Comparison of ENCODE assay signal across 11 cellular contexts in the genomic region with DNA sequence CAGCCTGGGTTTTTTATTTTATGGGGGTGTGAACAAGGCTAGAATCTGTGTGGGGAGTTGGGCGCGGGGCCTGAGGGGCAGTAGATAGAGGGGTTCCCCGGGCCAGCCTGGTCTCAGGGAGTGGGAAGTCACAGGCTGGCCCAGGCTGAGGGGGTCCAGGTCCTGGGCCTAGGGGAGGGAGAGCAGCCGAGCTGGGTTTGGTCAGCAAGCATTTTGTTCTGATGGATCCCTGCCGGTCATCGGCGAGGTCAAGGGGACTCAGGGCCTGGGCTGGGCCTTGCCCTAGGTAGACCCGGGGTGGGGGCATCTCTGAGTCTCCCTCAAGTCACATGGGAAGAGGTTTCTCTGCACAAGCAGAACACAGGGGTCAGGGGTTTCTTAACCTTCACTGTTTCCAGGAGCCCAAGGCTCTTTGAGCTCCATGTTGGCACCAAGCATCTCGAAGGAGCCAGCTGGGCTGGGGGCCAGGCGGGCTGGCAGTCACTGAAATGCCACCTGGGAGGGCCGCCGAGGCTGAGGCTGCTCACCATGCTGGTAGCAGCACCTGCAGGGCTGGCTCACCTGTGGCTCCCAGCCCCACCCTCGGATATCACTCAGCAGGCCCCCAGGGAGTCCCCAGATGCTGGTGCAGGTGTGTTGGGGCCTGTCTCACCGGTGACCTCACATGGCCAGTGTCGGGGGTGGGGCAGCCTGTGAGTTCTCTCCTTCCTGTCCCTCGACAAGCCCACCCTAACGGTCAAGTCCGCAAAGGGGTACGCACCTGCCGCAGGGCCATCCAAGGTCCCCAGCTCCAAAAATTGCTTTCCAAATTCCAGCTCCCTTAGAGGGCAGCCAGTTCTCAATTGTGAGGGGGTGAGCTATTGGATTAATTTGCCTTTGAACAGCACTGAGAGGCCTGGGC.
DNase-seq lines count a peak whose midpoint lies in the region; ATAC-seq and TF ChIP-seq lines count a peak whose summit lies in the region.
"Had no signal": no experiment of that assay in that cellular context is flagged by ENCODE, and none has a peak within 500 bp of the region (broad histone marks: within the 10 kb centered on the region; RNA-seq: fewer than 3 reads in every experiment).

No MANE protein-coding gene starts in this region.

- ATAC-seq in RWPE2 (ENCODE audit: low read depth), result peak; percentile 18
- ATAC-seq in central memory CD8-positive, alpha-beta T cell (replicated peaks; ENCODE audit: extremely low read depth, poor library complexity, severe bottlenecking), result no peak
- no peak for ATAC-seq in GM18873 (IDR thresholded peaks at IDR 0.05; ENCODE audit: low FRiP score, unreplicated experiment)
- no peak for ATAC-seq in HG03139 (IDR thresholded peaks at IDR 0.05; ENCODE audit: unreplicated experiment)
- ATAC-seq: lower lobe of right lung had no signal

- H3K9me3 ChIP-seq in BLaER1 treated with 17β-estradiol and CSF1 and Interleukin-3, amounts not matched to agents 10 nM and 100 nM (replicated peaks in 1 of 11), result no peaks in the 10 kb centered on the region
- H3K9me3 ChIP-seq in DOHH2 (ENCODE audit: control insufficient read depth, insufficient read depth, low read length), result no peaks in the 10 kb centered on the region
- no peaks in the 10 kb centered on the region for H3K9me3 ChIP-seq in RWPE2 (ENCODE audit: severe bottlenecking)
- H3K9me3 ChIP-seq in tibial artery, result no peaks in the 10 kb centered on the region
- H3K9me3 ChIP-seq: lower lobe of right lung, SJSA1 had no signal

- peaks cover 43% of the 10 kb centered on the region for H3K36me3 Mint-ChIP-seq in central memory CD8-positive, alpha-beta T cell (ENCODE audit: insufficient read depth)

- H3K9me3 Mint-ChIP-seq in central memory CD8-positive, alpha-beta T cell, result no peaks in the 10 kb centered on the region

- H3K4me3 ChIP-seq in BLaER1 treated with 17β-estradiol and CSF1 and Interleukin-3, amounts not matched to agents 10 nM and 100 nM, result no peak overlapping the region
- H3K4me3 ChIP-seq in DOHH2 (ENCODE audit: low read length) (no peak overlapping the region), RWPE2 (ENCODE audit: severe bottlenecking) (no peak overlapping the region), tibial artery (no peak overlapping the region)
- H3K4me3 ChIP-seq: lower lobe of right lung, SJSA1 had no signal

- H3K79me2 ChIP-seq in DOHH2 (ENCODE audit: control insufficient read depth, low read length), result no peaks in the 10 kb centered on the region

- H4K20me1 ChIP-seq in BLaER1 treated with 17β-estradiol and CSF1 and Interleukin-3, amounts not matched to agents 10 nM and 100 nM, result peaks cover 25 to 72% (median 54%) of the 10 kb centered on the region in 11 experiments; a peak in 21 of 22 replicates
- H4K20me1 ChIP-seq in DOHH2 (ENCODE audit: control insufficient read depth, insufficient read depth, low read depth, low read length), result no peaks in the 10 kb centered on the region

- H3K9ac ChIP-seq in BLaER1 treated with 17β-estradiol and CSF1 and Interleukin-3, amounts not matched to agents 10 nM and 100 nM, result peak overlapping the region in 6 of 11 experiments; percentile 46 to 64 (median 59); a peak in 8 of 22 replicates

- H3K27ac ChIP-seq in BLaER1 treated with 17β-estradiol and CSF1 and Interleukin-3, amounts not matched to agents 10 nM and 100 nM, result peak overlapping the region in 5 of 11 experiments; percentile 35 to 60 (median 43); a peak in 7 of 22 replicates
- H3K27ac ChIP-seq in DOHH2 (ENCODE audit: low read depth, low read length) (peak overlapping the region; percentile 11; the same call in 1 of the 2 replicates), RWPE2 (ENCODE audit: poor library complexity, severe bottlenecking) (peak overlapping the region; percentile 65), tibial artery (no peak overlapping the region)
- H3K27ac ChIP-seq: lower lobe of right lung, SJSA1 had no signal

- no peaks in the 10 kb centered on the region for H3K9me2 ChIP-seq in DOHH2 (replicated peaks; ENCODE audit: control insufficient read depth, low read length)

- H3K27ac Mint-ChIP-seq in central memory CD8-positive, alpha-beta T cell (ENCODE audit: low read depth), result no peak overlapping the region

- intact Hi-C loops in tibial artery (cut with DNase I; ENCODE audit: low total_unique reads), result no loop called here

- H3K27me3 ChIP-seq in BLaER1 treated with 17β-estradiol and CSF1 and Interleukin-3, amounts not matched to agents 10 nM and 100 nM, result peaks cover 0 to 55% (median 0%) of the 10 kb centered on the region in 11 experiments; a peak in 8 of 22 replicates
- H3K27me3 ChIP-seq in DOHH2 (ENCODE audit: control insufficient read depth, low read length) (no peaks in the 10 kb centered on the region), RWPE2 (ENCODE audit: insufficient read depth, poor library complexity, severe bottlenecking) (no peaks in the 10 kb centered on the region), tibial artery (peaks cover 0 to 34% of the 10 kb centered on the region in 2 donors)
- H3K27me3 ChIP-seq: SJSA1 had no signal

- peaks cover 27 to 44% (median 36%) of the 10 kb centered on the region in 11 experiments for H3K36me3 ChIP-seq in BLaER1 treated with 17β-estradiol and CSF1 and Interleukin-3, amounts not matched to agents 10 nM and 100 nM
- H3K36me3 ChIP-seq in DOHH2 (ENCODE audit: control insufficient read depth, low read length) (peaks cover 38% of the 10 kb centered on the region), RWPE2 (ENCODE audit: low read depth) (peaks cover 39% of the 10 kb centered on the region), tibial artery (peaks cover 0 to 14% (median 4%) of the 10 kb centered on the region in 3 donors)

- H3K4me1 ChIP-seq in BLaER1 treated with 17β-estradiol and CSF1 and Interleukin-3, amounts not matched to agents 10 nM and 100 nM, result peaks cover 37 to 90% (median 81%) of the 10 kb centered on the region in 10 experiments
- peaks cover 50% of the 10 kb centered on the region for H3K4me1 ChIP-seq in DOHH2 (ENCODE audit: control insufficient read depth, low read length)
- H3K4me1 ChIP-seq in RWPE2 (ENCODE audit: insufficient read depth, poor library complexity, severe bottlenecking), result peaks cover 8% of the 10 kb centered on the region
- H3K4me1 ChIP-seq in tibial artery, result no peaks in the 10 kb centered on the region
- H3K4me1 ChIP-seq: lower lobe of right lung, SJSA1 had no signal

- no peaks in the 10 kb centered on the region for H3K4me1 Mint-ChIP-seq in central memory CD8-positive, alpha-beta T cell

- H3K4me2 ChIP-seq in BLaER1 treated with 17β-estradiol and CSF1 and Interleukin-3, amounts not matched to agents 10 nM and 100 nM, result peak overlapping the region in 9 of 11 experiments; percentile 79 to 96 (median 90); a peak in 18 of 22 replicates
- no peak overlapping the region for H3K4me2 ChIP-seq in DOHH2 (ENCODE audit: low read length)

- TF ChIP-seq CTCF in DOHH2 (IDR thresholded peaks at IDR 0.05; ENCODE audit: low read depth, low read length, poor library complexity, severe bottlenecking) (no peak), RWPE2 (IDR thresholded peaks at IDR 0.05; ENCODE audit: poor library complexity, severe bottlenecking) (no peak), tibial artery (IDR thresholded peaks at IDR 0.05) (no peak)

- peak overlapping the region; percentile 48 for H3K4me3 Mint-ChIP-seq in central memory CD8-positive, alpha-beta T cell

- peaks cover 8% of the 10 kb centered on the region; the same call in 1 of the 2 replicates for H3F3A ChIP-seq in DOHH2 (ENCODE audit: control insufficient read depth, insufficient read depth)

- DNase-seq in RWPE2 (ENCODE audit: low spot score), result peak; percentile 83
- no peak for DNase-seq in central memory CD8-positive, alpha-beta T cell (ENCODE audit: low spot score in 2 of 2)
- DNase-seq in tibial artery, result no peak
- no peak for DNase-seq in retina
- DNase-seq: lower lobe of right lung, NCI-H1105 treated with DMSO at 0.1 percent for 48 hours had no signal

- no peaks in the 10 kb centered on the region for H3K27me3 Mint-ChIP-seq in central memory CD8-positive, alpha-beta T cell

Comparison
In these comparisons a context has a peak if more than half of its experiments do, and no peak if none do; other contexts are left out.
1. H3K27ac ChIP-seq: peak in DOHH2 (single experiment) and RWPE2 (single experiment); none in tibial artery (0 of 2).